Comparison of ENCODE assay signal across 1 cellular context in genomic region chr16:81314603-81315270, GRCh38.
TF ChIP-seq lines count a peak whose summit lies in the region.

GAN (plus strand) TSS chr16:81314962; CDS start chr16:81315114, 152 bp downstream.

TF ChIP-seq in K562, 482 proteins besides CTCF, POLR2A, EP300 and RAD21 (continued from another document and continues in another):
- peak; percentile 53; the same call in 1 of the 2 replicates for TF ChIP-seq REST (CRISPR knock-in tag; IDR thresholded peaks at IDR 0.05; ENCODE audit: low read depth)
- no peak for TF ChIP-seq PREB (CRISPR knock-in tag; IDR thresholded peaks at IDR 0.05)
- TF ChIP-seq DMBX1 (CRISPR knock-in tag; IDR thresholded peaks at IDR 0.05; ENCODE audit: borderline replicate concordance), result peak; percentile 52; the same call in 1 of the 2 replicates
- TF ChIP-seq MYNN (IDR thresholded peaks at IDR 0.05), result no peak; the same call in 1 of the 2 replicates
- no peak for TF ChIP-seq MYNN (CRISPR knock-in tag; IDR thresholded peaks at IDR 0.05)
- peak; percentile 94 for TF ChIP-seq PHF8 (IDR thresholded peaks at IDR 0.05; ENCODE audit: borderline replicate concordance, low read length)
- TF ChIP-seq RAD51 (IDR thresholded peaks at IDR 0.05; ENCODE audit: borderline replicate concordance, low read depth), result 0 out of 2 replicates have a peak, but pooled peaks have one; percentile 40
- no peak for TF ChIP-seq TCF15 (CRISPR knock-in tag; IDR thresholded peaks at IDR 0.05)
- TF ChIP-seq RERE (CRISPR knock-in tag; IDR thresholded peaks at IDR 0.05; ENCODE audit: borderline replicate concordance), result no peak
- peak; percentile 71 to 79 for TF ChIP-seq NRF1 (conservative IDR thresholded peaks at IDR 0.05 in 1 of 2, IDR thresholded peaks at IDR 0.05 in 1 of 2)
- no peak for TF ChIP-seq ZNF449 (CRISPR knock-in tag; IDR thresholded peaks at IDR 0.05)
- no peak for TF ChIP-seq HMGXB4 (CRISPR knock-in tag; IDR thresholded peaks at IDR 0.05)
- TF ChIP-seq MLLT1 (IDR thresholded peaks at IDR 0.05), result peak; percentile 46 to 78; a peak in 1 of 4 replicates
- TF ChIP-seq THAP7 (CRISPR knock-in tag; IDR thresholded peaks at IDR 0.05), result no peak
- no peak for TF ChIP-seq SAP30 (IDR thresholded peaks at IDR 0.05; ENCODE audit: borderline replicate concordance, insufficient read depth, low read depth, low read length, poor library complexity, severe bottlenecking)
- TF ChIP-seq ZNF217 (CRISPR knock-in tag; IDR thresholded peaks at IDR 0.05), result no peak
- TF ChIP-seq ZBTB1 (CRISPR knock-in tag; IDR thresholded peaks at IDR 0.05; ENCODE audit: borderline replicate concordance, low read depth), result peak; percentile 84
- TF ChIP-seq KHSRP (IDR thresholded peaks at IDR 0.05), result peak; percentile 89
- peak; percentile 36 for TF ChIP-seq POLR3A (IDR thresholded peaks at IDR 0.05; ENCODE audit: borderline replicate concordance, extremely low read depth, insufficient read depth, insufficient read length)
- no peak for TF ChIP-seq ZNF589 (CRISPR knock-in tag; IDR thresholded peaks at IDR 0.05; ENCODE audit: low read depth)
- TF ChIP-seq NR2F6 (CRISPR knock-in tag; IDR thresholded peaks at IDR 0.05), result no peak
- no peak for TF ChIP-seq SMAD1 (IDR thresholded peaks at IDR 0.05; ENCODE audit: low read depth, low read length, partially characterized antibody)
- TF ChIP-seq SRSF9 (IDR thresholded peaks at IDR 0.05; ENCODE audit: borderline replicate concordance, low read depth, low read length), result no peak
- peak; percentile 74 for TF ChIP-seq JUND (IDR thresholded peaks at IDR 0.05; ENCODE audit: borderline replicate concordance, low read depth, low read length)
- peak; percentile 45; the same call in 1 of the 3 replicates for TF ChIP-seq JUND (tag; IDR thresholded peaks at IDR 0.05; ENCODE audit: borderline replicate concordance, low read depth, low read length)
- no peak for TF ChIP-seq ZBTB7A (IDR thresholded peaks at IDR 0.05; ENCODE audit: borderline replicate concordance, control insufficient read depth, low read depth, low read length)
- TF ChIP-seq E2F6 (IDR thresholded peaks at IDR 0.05; ENCODE audit: borderline replicate concordance in 1 of 2, extremely low read depth in 1 of 2, insufficient read depth in 1 of 2, insufficient read length in 1 of 2, low read depth in 1 of 2, low read length in 1 of 2, poor library complexity in 1 of 2, severe bottlenecking in 1 of 2), result peak; percentile 27 to 56
- TF ChIP-seq HES1 (IDR thresholded peaks at IDR 0.05; ENCODE audit: low read depth), result no peak; the same call in 1 of the 2 replicates
- peak; percentile 80 to 83; a peak in 3 of 4 replicates for TF ChIP-seq FOXK2 (conservative IDR thresholded peaks at IDR 0.05 in 1 of 2, IDR thresholded peaks at IDR 0.05 in 1 of 2; ENCODE audit: low read depth in 2 of 2)
- peak; percentile 24; the same call in 1 of the 2 replicates for TF ChIP-seq FOXM1 (IDR thresholded peaks at IDR 0.05; ENCODE audit: low read depth)
- peak; percentile 82; the same call in 1 of the 2 replicates for TF ChIP-seq FOXM1 (CRISPR knock-in tag; IDR thresholded peaks at IDR 0.05; ENCODE audit: low read depth)
- no peak for TF ChIP-seq SFPQ (IDR thresholded peaks at IDR 0.05; ENCODE audit: low read depth, low read length)
- 0 out of 2 replicates have a peak, but pooled peaks have one; percentile 63 for TF ChIP-seq CAMTA2 (CRISPR knock-in tag; conservative IDR thresholded peaks at IDR 0.05)
- TF ChIP-seq JUNB (CRISPR knock-in tag; conservative IDR thresholded peaks at IDR 0.05), result no peak
- TF ChIP-seq ZNF830 (CRISPR knock-in tag; IDR thresholded peaks at IDR 0.05), result 0 out of 2 replicates have a peak, but pooled peaks have one; percentile 31
